Comparison of ENCODE assay signal across 1 cellular context in genomic region chr10:110871236-110872084, GRCh38.
TF ChIP-seq lines count a peak whose summit lies in the region.

Gene PDCD4, plus strand, starts transcription at chr10:110871928. Its CDS starts 4,100 bp downstream, at chr10:110876028.

TF ChIP-seq in K562, 482 proteins besides CTCF, POLR2A, EP300 and RAD21 (continued from another document and continues in another):
- TF ChIP-seq ARID3B (CRISPR knock-in tag; IDR thresholded peaks at IDR 0.05; ENCODE audit: borderline replicate concordance) (no peak), L3MBTL2 (IDR thresholded peaks at IDR 0.05) (peak; percentile 63), CREB3L1 (IDR thresholded peaks at IDR 0.05; ENCODE audit: borderline replicate concordance, low read depth) (peak; percentile 52; the same call in 1 of the 2 replicates), AFF1 (IDR thresholded peaks at IDR 0.05; ENCODE audit: low read depth in 1 of 2, partially characterized antibody in 2 of 2) (no peak), LCOR (CRISPR knock-in tag; IDR thresholded peaks at IDR 0.05) (0 out of 2 replicates have a peak, but pooled peaks have one; percentile 23), PKNOX1 (IDR thresholded peaks at IDR 0.05) (no peak), BDP1 (IDR thresholded peaks at IDR 0.05; ENCODE audit: insufficient read depth, insufficient read length) (no peak), SMARCE1 (IDR thresholded peaks at IDR 0.05) (peak; percentile 45; the same call in 1 of the 2 replicates), BRD9 (IDR thresholded peaks at IDR 0.05; ENCODE audit: low read depth, partially characterized antibody) (no peak), MITF (IDR thresholded peaks at IDR 0.05) (no peak), ID3 (CRISPR knock-in tag; IDR thresholded peaks at IDR 0.05) (no peak), ID3 (tag; IDR thresholded peaks at IDR 0.05) (0 out of 2 replicates have a peak, but pooled peaks have one; percentile 21), FOXA1 (IDR thresholded peaks at IDR 0.05; ENCODE audit: borderline replicate concordance) (no peak), ZNF444 (CRISPR knock-in tag; IDR thresholded peaks at IDR 0.05) (no peak), ZNF134 (CRISPR knock-in tag; conservative IDR thresholded peaks at IDR 0.05) (no peak), NCOR1 (IDR thresholded peaks at IDR 0.05) (no peak), CCNT2 (IDR thresholded peaks at IDR 0.05; ENCODE audit: borderline replicate concordance, extremely low read depth, insufficient read length, low read depth, low read length) (peak; percentile 34), BCL6 (CRISPR knock-in tag; IDR thresholded peaks at IDR 0.05) (no peak), ZNF766 (CRISPR knock-in tag; conservative IDR thresholded peaks at IDR 0.05) (peak; percentile 55; the same call in 1 of the 2 replicates), NFIC (IDR thresholded peaks at IDR 0.05) (no peak), EZH2 (IDR thresholded peaks at IDR 0.05; ENCODE audit: borderline replicate concordance, low read depth, low read length) (no peak), CREB3 (tag; conservative IDR thresholded peaks at IDR 0.05; ENCODE audit: low read depth) (peak; percentile 38; the same call in 1 of the 2 replicates), ZBTB17 (CRISPR knock-in tag; IDR thresholded peaks at IDR 0.05) (no peak), FOXP1 (CRISPR knock-in tag; IDR thresholded peaks at IDR 0.05) (peak; percentile 25; the same call in 1 of the 2 replicates), ATF1 (CRISPR knock-in tag; IDR thresholded peaks at IDR 0.05) (no peak), ATF1 (tag; IDR thresholded peaks at IDR 0.05) (no peak), TRIM24 (IDR thresholded peaks at IDR 0.05) (no peak), MNT (conservative IDR thresholded peaks at IDR 0.05) (peak; percentile 78 to 85; a peak in 3 of 4 replicates), ASH1L (IDR thresholded peaks at IDR 0.05; ENCODE audit: borderline replicate concordance, low read depth, partially characterized antibody) (peak; percentile 53), E2F4 (CRISPR knock-in tag; IDR thresholded peaks at IDR 0.05; ENCODE audit: low read depth) (no peak), SRF (CRISPR knock-in tag; IDR thresholded peaks at IDR 0.05) (no peak), ZNF695 (CRISPR knock-in tag; IDR thresholded peaks at IDR 0.05) (no peak), STAT6 (CRISPR knock-in tag; IDR thresholded peaks at IDR 0.05) (no peak), ZNF740 (CRISPR knock-in tag; IDR thresholded peaks at IDR 0.05) (no peak), ZNF740 (tag; IDR thresholded peaks at IDR 0.05) (no peak), ZNF41 (CRISPR knock-in tag; conservative IDR thresholded peaks at IDR 0.05) (no peak), ZBTB8A (IDR thresholded peaks at IDR 0.05; ENCODE audit: partially characterized antibody) (no peak), ZNF511 (CRISPR knock-in tag; IDR thresholded peaks at IDR 0.05) (no peak), RCOR1 (IDR thresholded peaks at IDR 0.05; ENCODE audit: borderline replicate concordance in 1 of 2, low read depth in 2 of 2, low read length in 2 of 2) (no peak), ZNF311 (CRISPR knock-in tag; IDR thresholded peaks at IDR 0.05) (no peak), ZNF717 (CRISPR knock-in tag; IDR thresholded peaks at IDR 0.05) (no peak), RBFOX2 (IDR thresholded peaks at IDR 0.05; ENCODE audit: low read depth, low read length) (peak; percentile 92), HIVEP1 (CRISPR knock-in tag; IDR thresholded peaks at IDR 0.05) (no peak), XRCC4 (IDR thresholded peaks at IDR 0.05; ENCODE audit: extremely low read depth, insufficient read depth, insufficient read length) (no peak), ZSCAN32 (CRISPR knock-in tag; IDR thresholded peaks at IDR 0.05) (no peak), MCM5 (IDR thresholded peaks at IDR 0.05; ENCODE audit: low read depth) (no peak), RBM25 (IDR thresholded peaks at IDR 0.05; ENCODE audit: low read depth, low read length, severe bottlenecking) (peak; percentile 57), PTTG1 (tag; IDR thresholded peaks at IDR 0.05; ENCODE audit: low read depth) (no peak), SMARCB1 (IDR thresholded peaks at IDR 0.05; ENCODE audit: insufficient read length, low read depth) (no peak), THRAP3 (IDR thresholded peaks at IDR 0.05; ENCODE audit: borderline replicate concordance) (no peak)
